In genomic region chr19:45385392-45386221, GRCh38 we compare ENCODE assay signal across 1 cellular context.
TF ChIP-seq lines count a peak whose summit lies in the region.

No MANE protein-coding gene starts in this region.

TF ChIP-seq in IMR-90, 13 proteins besides CTCF, POLR2A, EP300 and RAD21:
- TF ChIP-seq NFE2L2 (IDR thresholded peaks at IDR 0.05; ENCODE audit: low read depth, low read length) (no peak), MAFK (IDR thresholded peaks at IDR 0.05; ENCODE audit: low read depth, low read length) (no peak), MAZ (IDR thresholded peaks at IDR 0.05; ENCODE audit: borderline replicate concordance, low read depth, low read length) (no peak), SMC3 (IDR thresholded peaks at IDR 0.05; ENCODE audit: low read depth, low read length) (no peak), MXI1 (IDR thresholded peaks at IDR 0.05; ENCODE audit: borderline replicate concordance, low read depth, low read length) (no peak)
